Comparison of ENCODE assay signal across 22 cellular contexts in genomic region chr17:21059761-21060160, GRCh38.
"Had no signal": no experiment of that assay in that cellular context is flagged by ENCODE, and none has a peak within 500 bp of the region (broad histone marks: within the 10 kb centered on the region; RNA-seq: fewer than 3 reads in every experiment).

No MANE protein-coding gene starts in this region.

- H3K9me3 Mint-ChIP-seq: IgD-negative memory B cell had no signal

- H3K4me3 ChIP-seq: K562 had no signal

- H3K9me3 ChIP-seq: SK-N-SH had no signal

- ATAC-seq: Panc1 had no signal

- H3K36me3 Mint-ChIP-seq: IgD-negative memory B cell had no signal

- H3K27ac ChIP-seq: KMS-11, RWPE1 had no signal

- H3K4me2 ChIP-seq: KMS-11, SK-N-SH had no signal

- DNase-seq: Kasumi-1, MV-4-11, NCI-H1048, NCI-H1105, NCI-H1417 treated with DMSO at 0.1 percent for 48 hours, NCI-H187, NCI-H2029, NCI-H2081 treated with DMSO at 0.1 percent for 48 hours, NCI-H2171, NCI-H226, NCI-H446, NCI-H510A, NCI-H524 treated with DMSO at 0.1 percent for 48 hours, NCI-H69, NCI-H774, SHP77, SK-N-SH had no signal

- H3K9ac ChIP-seq: KMS-11, SK-N-SH had no signal

- FAIRE-seq: K562 had no signal
